12 cellular contexts compared by ENCODE assay signal in the genomic region with DNA sequence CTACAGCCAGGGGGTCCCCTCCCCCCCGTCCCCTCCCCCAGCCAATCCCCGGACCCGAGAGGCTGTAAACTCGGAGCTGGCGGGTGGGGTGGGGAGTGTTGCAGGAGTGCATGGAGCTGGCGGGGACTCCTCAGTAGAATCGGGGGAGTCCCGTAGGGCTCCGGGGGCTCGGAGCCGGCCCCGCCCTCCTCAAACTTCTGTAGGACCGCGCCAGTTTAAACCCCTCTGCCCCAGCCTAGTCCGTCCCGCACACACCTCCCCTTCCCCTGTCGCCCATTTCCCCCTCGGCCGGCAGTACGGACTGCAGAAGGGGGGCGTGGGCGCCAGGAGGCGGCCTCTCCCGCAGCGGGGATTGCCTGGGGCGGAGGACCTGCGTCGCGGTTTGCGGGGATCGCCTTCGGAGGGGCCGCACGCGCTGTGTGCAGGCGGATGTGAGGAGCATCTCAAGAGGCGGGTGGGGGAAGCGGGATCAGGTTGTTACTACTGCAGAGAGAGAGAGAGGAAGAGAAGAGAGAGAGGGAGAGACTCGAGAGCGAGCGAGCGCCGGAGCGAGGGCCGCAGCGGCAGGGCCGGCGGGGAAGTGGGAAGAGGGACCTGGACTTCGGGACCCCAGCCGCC. TPM values are rescaled to one million over a fixed set of nuclear protein-coding genes. Genes with fewer than 3 reads are reported as not detected.
DNase-seq lines count a peak whose midpoint lies in the region; ATAC-seq, FAIRE-seq and TF ChIP-seq lines count a peak whose summit lies in the region.
"Not testable (repeated sequence)": the region's sequence is repeated elsewhere in the genome, so short reads cannot be mapped to it uniquely, and the experiment has no call there.
"Had no signal": no experiment of that assay in that cellular context is flagged by ENCODE, and none has a peak within 500 bp of the region (broad histone marks: within the 10 kb centered on the region; RNA-seq: fewer than 3 reads in every experiment).

No MANE protein-coding gene starts in this region.

- H3K4me1 Mint-ChIP-seq in GM23338; activated CD4-positive, alpha-beta T cell treated with anti-CD3 and anti-CD28 coated beads for 36 hours; activated T-helper 17 cell treated with anti-CD3 and anti-CD28 coated beads, Interleukin-2, amount 50 U/mL, for 72 hours; naive thymus-derived CD4-positive, alpha-beta T cell: not testable (repeated sequence)

- not testable (repeated sequence) for TF ChIP-seq CTCF in BE2C (IDR thresholded peaks at IDR 0.05; ENCODE audit: low read depth, low read length); GM23338 (conservative IDR thresholded peaks at IDR 0.05; ENCODE audit: low read depth in 2 of 2); pancreas (IDR thresholded peaks at IDR 0.05)

- FAIRE-seq in pancreas (lab: Jason Lieb, UNC): not testable (repeated sequence)

- H3F3A ChIP-seq in GM23338 (replicated peaks; ENCODE audit: low read depth): not testable (repeated sequence)

- ATAC-seq in GM23338 (peak; percentile 16), Right ventricle myocardium superior (ENCODE audit: poor library complexity) (peak; percentile 16), pancreas (peak in 3 of 4 donors; percentile 9 to 21 (median 10))
- peak; percentile 64 for ATAC-seq in activated CD4-positive, alpha-beta T cell treated with anti-CD3 and anti-CD28 coated beads for 36 hours
- ATAC-seq in activated T-helper 17 cell treated with anti-CD3 and anti-CD28 coated beads, Interleukin-2, amount 50 U/mL, for 72 hours (replicated peaks): peak; percentile 48
- peak; percentile 76 for ATAC-seq in naive thymus-derived CD4-positive, alpha-beta T cell
- ATAC-seq in stimulated activated naive CD8-positive, alpha-beta T cell treated with anti-CD3 and anti-CD28 coated beads, Interleukin-15, Interleukin-2, amounts not matched to agents 100 U/mL and 50 U/mL, for 24 hours: peak; percentile 32

- not testable (repeated sequence) for H3K79me2 ChIP-seq in GM23338 (replicated peaks; ENCODE audit: insufficient read depth)

- not testable (repeated sequence) for H3K4me2 ChIP-seq in GM23338

- H3K9me3 ChIP-seq in BE2C; naive thymus-derived CD4-positive, alpha-beta T cell (ENCODE audit: control insufficient read depth in 2 of 3, low read length in 3 of 3); pancreas: not testable (repeated sequence)

- DNase-seq in BE2C (peak; percentile 11), pancreas (peak in 1 of 6 donors; percentile 7)
- not testable (repeated sequence) for DNase-seq in GM23338 (ENCODE audit: low spot score); activated CD4-positive, alpha-beta T cell treated with anti-CD3 and anti-CD28 coated beads for 36 hours; Right ventricle myocardium superior; naive thymus-derived CD4-positive, alpha-beta T cell; stimulated activated naive CD8-positive, alpha-beta T cell treated with anti-CD3 and anti-CD28 coated beads, Interleukin-15, Interleukin-2, amounts not matched to agents 100 U/mL and 50 U/mL, for 24 hours

- H3K27ac ChIP-seq in GM23338 (ENCODE audit: low read depth); naive thymus-derived CD4-positive, alpha-beta T cell (ENCODE audit: low read depth, low read length); pancreas: not testable (repeated sequence)

- not testable (repeated sequence) for H3K9me2 ChIP-seq in GM23338 (ENCODE audit: insufficient read depth)

- intact Hi-C loops in activated CD4-positive, alpha-beta T cell treated with anti-CD3 and anti-CD28 coated beads for 36 hours (cut with DNase I, micrococcal nuclease); Right ventricle myocardium superior (cut with DNase I); naive thymus-derived CD4-positive, alpha-beta T cell (cut with micrococcal nuclease); pancreas (cut with DNase I): not testable (repeated sequence)

- CTCF ChIA-PET in activated CD4-positive, alpha-beta T cell treated with anti-CD3 and anti-CD28 coated beads for 36 hours (lab: Charles Lee); naive thymus-derived CD4-positive, alpha-beta T cell (lab: Charles Lee): not testable (repeated sequence)

- WGBS in pancreas, 2 donors: 12% methylated on average over 6 of the region's 50 CpGs; no CpG with 5 or more reads in 1 of the 2 donors

- not testable (repeated sequence) for H3K4me3 ChIP-seq in BE2C (ENCODE audit: low read depth, low read length); GM23338; naive thymus-derived CD4-positive, alpha-beta T cell (ENCODE audit: low read length); pancreas

- not testable (repeated sequence) for H3K27me3 ChIP-seq in BE2C; naive thymus-derived CD4-positive, alpha-beta T cell (ENCODE audit: control insufficient read depth in 2 of 2, insufficient read depth in 2 of 2, low read length in 2 of 2); pancreas
- H3K27me3 ChIP-seq in GM23338 (ENCODE audit: insufficient read depth): peaks cover 12% of the 10 kb centered on the region

- not testable (repeated sequence) for H3K4me1 ChIP-seq in BE2C; GM23338 (ENCODE audit: insufficient read depth); naive thymus-derived CD4-positive, alpha-beta T cell (ENCODE audit: control insufficient read depth in 2 of 2, insufficient read depth in 2 of 2, low read length in 2 of 2); pancreas

- H2AFZ ChIP-seq in GM23338: not testable (repeated sequence)

- H3K36me3 ChIP-seq in BE2C; GM23338 (ENCODE audit: insufficient read depth); naive thymus-derived CD4-positive, alpha-beta T cell (ENCODE audit: control insufficient read depth in 2 of 3, insufficient read depth in 3 of 3, low read length in 3 of 3); pancreas: not testable (repeated sequence)

- H3K36me3 Mint-ChIP-seq in GM23338 (ENCODE audit: low read depth); activated CD4-positive, alpha-beta T cell treated with anti-CD3 and anti-CD28 coated beads for 36 hours (ENCODE audit: low read depth); activated T-helper 17 cell treated with anti-CD3 and anti-CD28 coated beads, Interleukin-2, amount 50 U/mL, for 72 hours (ENCODE audit: low read depth); naive thymus-derived CD4-positive, alpha-beta T cell: not testable (repeated sequence)

- H4K20me1 ChIP-seq in GM23338 (replicated peaks; ENCODE audit: insufficient read depth): not testable (repeated sequence)

- H3K27me3 Mint-ChIP-seq in GM23338 (ENCODE audit: insufficient read depth, low read depth, poor library complexity); activated CD4-positive, alpha-beta T cell treated with anti-CD3 and anti-CD28 coated beads for 36 hours; activated T-helper 17 cell treated with anti-CD3 and anti-CD28 coated beads, Interleukin-2, amount 50 U/mL, for 72 hours; naive thymus-derived CD4-positive, alpha-beta T cell: not testable (repeated sequence)

- H3K9me3 Mint-ChIP-seq in GM23338; activated CD4-positive, alpha-beta T cell treated with anti-CD3 and anti-CD28 coated beads for 36 hours (ENCODE audit: low read depth); activated T-helper 17 cell treated with anti-CD3 and anti-CD28 coated beads, Interleukin-2, amount 50 U/mL, for 72 hours; naive thymus-derived CD4-positive, alpha-beta T cell: not testable (repeated sequence)

- not testable (repeated sequence) for H3K27ac Mint-ChIP-seq in GM23338; activated CD4-positive, alpha-beta T cell treated with anti-CD3 and anti-CD28 coated beads for 36 hours; activated T-helper 17 cell treated with anti-CD3 and anti-CD28 coated beads, Interleukin-2, amount 50 U/mL, for 72 hours; naive thymus-derived CD4-positive, alpha-beta T cell

- not testable (repeated sequence) for H3K4me3 Mint-ChIP-seq in GM23338; activated CD4-positive, alpha-beta T cell treated with anti-CD3 and anti-CD28 coated beads for 36 hours; activated T-helper 17 cell treated with anti-CD3 and anti-CD28 coated beads, Interleukin-2, amount 50 U/mL, for 72 hours
- peak overlapping the region in 3 of 10 donors; percentile 35 to 55 (median 47) for H3K4me3 Mint-ChIP-seq in naive thymus-derived CD4-positive, alpha-beta T cell

- POLR2A ChIA-PET in activated CD4-positive, alpha-beta T cell treated with anti-CD3 and anti-CD28 coated beads for 36 hours (lab: Charles Lee); naive thymus-derived CD4-positive, alpha-beta T cell (lab: Charles Lee): not testable (repeated sequence)

RNA-seq across cellular contexts. Expression of a gene that starts 57.0 kb away (rescaled TPM):
- not detected for polyA plus RNA-seq in BE2C (2012; ENCODE audit: insufficient read depth, insufficient read length, low read depth)
- not detected in 2 replicates for total RNA-seq in GM23338 (2014; rRNA removed; shearing (Covaris generic))
- 0.24 TPM in 1 of 2 replicates, not detected in the other for polyA plus RNA-seq in GM23338 (2016; fragmentation: Nextera tagmentation; extraction: Ambion mirVana)
- under 1 TPM; 0.25 to 0.63 TPM for total RNA-seq in activated CD4-positive, alpha-beta T cell treated with anti-CD3 and anti-CD28 coated beads for 36 hours
- total RNA-seq in activated T-helper 17 cell treated with anti-CD3 and anti-CD28 coated beads, Interleukin-2, amount 50 U/mL, for 72 hours: not detected
- 0.70 TPM for total RNA-seq in Right ventricle myocardium superior
- 1 to 10 TPM in 3 of 5 experiments, under 1 TPM in 2; 0.36 to 1.5 (median 1.2) TPM for total RNA-seq in naive thymus-derived CD4-positive, alpha-beta T cell
- polyA plus RNA-seq in naive thymus-derived CD4-positive, alpha-beta T cell: not detected
- total RNA-seq in pancreas: 1 to 10 TPM; 1.1 to 2.6 (median 1.7) TPM
- 1 to 10 TPM in 1 of 2 donors, under 1 TPM in 1; 0.23 to 1.7 TPM for polyA plus RNA-seq in pancreas
- total RNA-seq: HFFc6, K562, M059J had no signal
- polyA plus RNA-seq: CD8-positive, alpha-beta memory T cell had no signal

Comparison
In these comparisons a context has a peak if more than half of its experiments do, and no peak if none do; other contexts are left out.
1. ATAC-seq: peak in every context shown above with its lines; median percentile 76 in naive thymus-derived CD4-positive, alpha-beta T cell; 64 in activated CD4-positive, alpha-beta T cell treated with anti-CD3 and anti-CD28 coated beads for 36 hours; 48 in activated T-helper 17 cell treated with anti-CD3 and anti-CD28 coated beads, Interleukin-2, amount 50 U/mL, for 72 hours; 32 in stimulated activated naive CD8-positive, alpha-beta T cell treated with anti-CD3 and anti-CD28 coated beads, Interleukin-15, Interleukin-2, amounts not matched to agents 100 U/mL and 50 U/mL, for 24 hours; 16 in GM23338; 16 in Right ventricle myocardium superior; 10 in pancreas.